19 cellular contexts compared by ENCODE assay signal in genomic region chr11:114137838-114138237, GRCh38.
DNase-seq lines count a peak whose midpoint lies in the region; TF ChIP-seq lines count a peak whose summit lies in the region.
"Had no signal": no experiment of that assay in that cellular context is flagged by ENCODE, and none has a peak within 500 bp of the region (broad histone marks: within the 10 kb centered on the region; RNA-seq: fewer than 3 reads in every experiment).

No MANE protein-coding gene starts in this region.

- POLR2A ChIA-PET in MCF 10A (lab: Yijun Ruan, JAX) = interaction anchor here (0.7 to 2.7 kb wide), 5 partner anchors 8 to 41 kb away, joined by 3 to 13 read pairs (median 4); no protein-coding TSS in a partner anchor

- no peak for TF ChIP-seq EP300 in sigmoid colon (IDR thresholded peaks at IDR 0.05)

- BruUV-seq in MCF 10A (replicated peaks; lab: Mats Ljungman, UMichigan) = no TSS peak
- BruUV-seq in mammary epithelial cell (replicated peaks; lab: Mats Ljungman, UMichigan) = no TSS peak

- H3K9me3 Mint-ChIP-seq in MCF 10A (ENCODE audit: unreplicated experiment) = no peaks in the 10 kb centered on the region
- H3K9me3 Mint-ChIP-seq: stimulated activated naive CD8-positive, alpha-beta T cell treated with anti-CD3 and anti-CD28 coated beads, Interleukin-15, Interleukin-2, amounts not matched to agents 100 ng/mL and 50 ng/mL, for 24 hours had no signal

- H3K27me3 ChIP-seq in mammary epithelial cell (ENCODE audit: insufficient read depth, low read length) = no peaks in the 10 kb centered on the region
- H3K27me3 ChIP-seq in left ventricle myocardium inferior (ENCODE audit: low read depth) = no peaks in the 10 kb centered on the region
- no peaks in the 10 kb centered on the region for H3K27me3 ChIP-seq in sigmoid colon

- no peaks in the 10 kb centered on the region for H3K27me3 Mint-ChIP-seq in MCF 10A (ENCODE audit: insufficient read depth, unreplicated experiment)
- H3K27me3 Mint-ChIP-seq: activated CD4-positive, alpha-beta T cell treated with anti-CD3 and anti-CD28 coated beads for 36 hours; stimulated activated naive CD8-positive, alpha-beta T cell treated with anti-CD3 and anti-CD28 coated beads, Interleukin-15, Interleukin-2, amounts not matched to agents 100 ng/mL and 50 ng/mL, for 24 hours had no signal

- TF ChIP-seq CTCF in MCF 10A (IDR thresholded peaks at IDR 0.05; ENCODE audit: unreplicated experiment) = no peak
- TF ChIP-seq CTCF in mammary epithelial cell (conservative IDR thresholded peaks at IDR 0.05 in 1 of 2, IDR thresholded peaks at IDR 0.05 in 1 of 2; ENCODE audit: extremely low read depth in 1 of 2, insufficient read depth in 1 of 2, low read depth in 1 of 2, low read length in 2 of 2) = no peak
- TF ChIP-seq CTCF in left ventricle myocardium inferior (IDR thresholded peaks at IDR 0.05; ENCODE audit: borderline replicate concordance) = no peak
- TF ChIP-seq CTCF in sigmoid colon (IDR thresholded peaks at IDR 0.05) = no peak
- no peak for TF ChIP-seq CTCF in GM13976 (IDR thresholded peaks at IDR 0.05; ENCODE audit: borderline replicate concordance, control extremely low read depth, extremely low read depth, insufficient read depth, missing control alignments)

- H3K4me1 ChIP-seq in mammary epithelial cell (ENCODE audit: insufficient read depth, low read length) (peaks cover 15% of the 10 kb centered on the region), left ventricle myocardium inferior (peaks cover 100% of the 10 kb centered on the region), sigmoid colon (peaks cover 0 to 100% (median 98%) of the 10 kb centered on the region in 4 donors)

- no peak overlapping the region for H3K9ac ChIP-seq in mammary epithelial cell (ENCODE audit: insufficient read depth, low read length)

- CTCF ChIA-PET in MCF 10A (lab: Yijun Ruan, JAX) = interaction anchor here (0.5 to 0.7 kb wide), 3 partner anchors 11 to 1800 kb away, joined by 3 to 5 read pairs (median 4); no protein-coding TSS in a partner anchor
- CTCF ChIA-PET in mammary epithelial cell (lab: Charles Lee; ENCODE audit: low non-redundant PET) = no interaction called here

- no peak overlapping the region for H3K27ac ChIP-seq in mammary epithelial cell (ENCODE audit: insufficient read depth, low read depth, low read length)
- peak overlapping the region; percentile 81 for H3K27ac ChIP-seq in left ventricle myocardium inferior (replicated peaks)
- H3K27ac ChIP-seq in sigmoid colon = peak overlapping the region in 2 of 4 donors; percentile 10 to 66

- H3K4me3 Mint-ChIP-seq in MCF 10A (ENCODE audit: unreplicated experiment) = no peak overlapping the region
- H3K4me3 Mint-ChIP-seq: activated CD4-positive, alpha-beta T cell treated with anti-CD3 and anti-CD28 coated beads for 36 hours; stimulated activated naive CD8-positive, alpha-beta T cell treated with anti-CD3 and anti-CD28 coated beads, Interleukin-15, Interleukin-2, amounts not matched to agents 100 ng/mL and 50 ng/mL, for 24 hours had no signal

- no peaks in the 10 kb centered on the region for H3K79me2 ChIP-seq in mammary epithelial cell (ENCODE audit: insufficient read depth, low read length)

- in situ Hi-C loops in mammary epithelial cell (cut with MboI; ENCODE audit: low sequenced_read_pairs in 2 of 2) (no loop called here), GM13976 (cut with MboI; ENCODE audit: low sequenced_read_pairs, unreplicated experiment) (no loop called here)

- peaks cover 98% of the 10 kb centered on the region for H3K36me3 Mint-ChIP-seq in MCF 10A (ENCODE audit: insufficient read depth, unreplicated experiment)

- dilution Hi-C loops in mammary epithelial cell (cut with HindIII; ENCODE audit: low sequenced_read_pairs) = no loop called here

- DNase-seq in MCF 10A (ENCODE audit: unreplicated experiment) (no peak), mammary epithelial cell (no peak), left ventricle myocardium inferior (peak; percentile 57), sigmoid colon (peak; percentile 63), NCI-H2171 treated with DMSO at 0.1 percent for 48 hours (lab: John Stamatoyannopoulos, UW) (no peak), GM19240 (ENCODE audit: insufficient read length, low spot score) (no peak), GM13976 (ENCODE audit: low spot score) (no peak)
- no peak for DNase-seq in activated CD4-positive, alpha-beta T cell treated with anti-CD3 and anti-CD28 coated beads for 1 hour
- DNase-seq: activated CD4-positive, alpha-beta T cell treated with anti-CD3 and anti-CD28 coated beads for 36 hours; activated CD8-positive, alpha-beta memory T cell treated with anti-CD3 and anti-CD28 coated beads, Interleukin-2, amount 50 U/mL, for 4 hours; activated naive CD4-positive, alpha-beta T cell; anterior cingulate cortex; DMS53; hypothalamus; kidney; midbrain; NCI-H1105 treated with DMSO at 0.1 percent for 48 hours; NCI-H748 treated with DMSO at 0.1 percent for 48 hours had no signal

- intact Hi-C loops in MCF 10A (cut with micrococcal nuclease) = no loop called here
- intact Hi-C loops in mammary epithelial cell (cut with micrococcal nuclease) = no loop called here
- intact Hi-C loops in left ventricle myocardium inferior (cut with micrococcal nuclease) = no loop called here
- intact Hi-C loops in sigmoid colon (cut with DNase I) = no loop called here

- no peaks in the 10 kb centered on the region for H4K20me1 ChIP-seq in mammary epithelial cell (ENCODE audit: insufficient read depth, low read length)

- peak overlapping the region; percentile 91 for H3K27ac Mint-ChIP-seq in MCF 10A (ENCODE audit: low read depth, unreplicated experiment)
- H3K27ac Mint-ChIP-seq: activated CD4-positive, alpha-beta T cell treated with anti-CD3 and anti-CD28 coated beads for 36 hours; stimulated activated naive CD8-positive, alpha-beta T cell treated with anti-CD3 and anti-CD28 coated beads, Interleukin-15, Interleukin-2, amounts not matched to agents 100 ng/mL and 50 ng/mL, for 24 hours had no signal

- H3K9me3 ChIP-seq in mammary epithelial cell (replicated peaks; ENCODE audit: insufficient read depth, low read length) (no peaks in the 10 kb centered on the region), left ventricle myocardium inferior (replicated peaks) (no peaks in the 10 kb centered on the region), sigmoid colon (no peaks in the 10 kb centered on the region)

- no peaks in the 10 kb centered on the region for H3K36me3 ChIP-seq in mammary epithelial cell (ENCODE audit: insufficient read depth, low read length)
- peaks cover 14% of the 10 kb centered on the region for H3K36me3 ChIP-seq in left ventricle myocardium inferior
- H3K36me3 ChIP-seq in sigmoid colon = peaks cover 0 to 19% (median 5%) of the 10 kb centered on the region in 4 donors

- WGBS in mammary epithelial cell (ENCODE audit: low coverage, missing lambda C conversion rate) = 41% methylated on average over 5 of the region's 6 CpGs
- WGBS in sigmoid colon, 2 donors = 83 to 96% methylated on average over 6 of the region's 6 CpGs

- H3K4me2 ChIP-seq in mammary epithelial cell (ENCODE audit: insufficient read depth, low read depth, low read length) = no peak overlapping the region

- no peak overlapping the region for H2AFZ ChIP-seq in mammary epithelial cell (ENCODE audit: low read depth, low read length)

- no peak for TF ChIP-seq POLR2A in sigmoid colon (IDR thresholded peaks at IDR 0.05)

- H3K4me3 ChIP-seq in mammary epithelial cell (replicated peaks in 1 of 3; ENCODE audit: insufficient read depth in 1 of 3, low read depth in 2 of 3, low read length in 3 of 3) (no peak overlapping the region), left ventricle myocardium inferior (peak overlapping the region; percentile 8), sigmoid colon (no peak overlapping the region)

- peaks cover 65% of the 10 kb centered on the region for H3K4me1 Mint-ChIP-seq in MCF 10A (ENCODE audit: insufficient read depth, unreplicated experiment)

Comparison
In these comparisons a context has a peak if more than half of its experiments do, and no peak if none do; other contexts are left out.
1. DNase-seq: peak in left ventricle myocardium inferior (single experiment) and sigmoid colon (single experiment); none in MCF 10A (single experiment), mammary epithelial cell (single experiment), activated CD4-positive, alpha-beta T cell treated with anti-CD3 and anti-CD28 coated beads for 1 hour (single experiment), NCI-H2171 treated with DMSO at 0.1 percent for 48 hours (single experiment), GM19240 (single experiment) and GM13976 (single experiment).